ENCODE assay signal across 1 cellular context in genomic region chr21:33383056-33383888, GRCh38.
TF ChIP-seq lines count a peak whose summit lies in the region.

No MANE protein-coding gene starts in this region.

TF ChIP-seq in HepG2, 621 proteins besides CTCF, POLR2A, EP300 and RAD21 (continued from another document and continues in another):
- TF ChIP-seq CBX5 (CRISPR knock-in tag; IDR thresholded peaks at IDR 0.05; ENCODE audit: borderline replicate concordance) (peak; percentile 45; the same call in 1 of the 2 replicates), ZNF160 (CRISPR knock-in tag; IDR thresholded peaks at IDR 0.05) (no peak), MZF1 (CRISPR knock-in tag; IDR thresholded peaks at IDR 0.05; ENCODE audit: borderline replicate concordance) (0 out of 2 replicates have a peak, but pooled peaks have one; percentile 65), ZNF800 (CRISPR knock-in tag; IDR thresholded peaks at IDR 0.05) (0 out of 2 replicates have a peak, but pooled peaks have one; percentile 19), ZFP62 (CRISPR knock-in tag; IDR thresholded peaks at IDR 0.05) (no peak), ZNF710 (CRISPR knock-in tag; IDR thresholded peaks at IDR 0.05; ENCODE audit: borderline replicate concordance) (0 out of 2 replicates have a peak, but pooled peaks have one; percentile 30), ZFP36L1 (CRISPR knock-in tag; IDR thresholded peaks at IDR 0.05) (no peak), ZNF597 (CRISPR knock-in tag; IDR thresholded peaks at IDR 0.05) (no peak), SPEN (CRISPR knock-in tag; IDR thresholded peaks at IDR 0.05; ENCODE audit: low read depth) (no peak), PBX3 (CRISPR knock-in tag; IDR thresholded peaks at IDR 0.05; ENCODE audit: borderline replicate concordance) (no peak), ZSCAN30 (CRISPR knock-in tag; IDR thresholded peaks at IDR 0.05) (no peak), MAFG (CRISPR knock-in tag; IDR thresholded peaks at IDR 0.05) (no peak), ZMAT3 (CRISPR knock-in tag; conservative IDR thresholded peaks at IDR 0.05) (no peak; the same call in 1 of the 2 replicates), PAX8 (CRISPR knock-in tag; IDR thresholded peaks at IDR 0.05; ENCODE audit: borderline replicate concordance) (no peak), ZNF644 (CRISPR knock-in tag; IDR thresholded peaks at IDR 0.05; ENCODE audit: low read depth) (peak; percentile 44; the same call in 1 of the 2 replicates), CEBPB (IDR thresholded peaks at IDR 0.05; ENCODE audit: borderline replicate concordance, low read depth, low read length) (no peak; the same call in 1 of the 2 replicates), ZBTB10 (CRISPR knock-in tag; IDR thresholded peaks at IDR 0.05; ENCODE audit: borderline replicate concordance) (peak; percentile 45; the same call in 1 of the 2 replicates), IKZF5 (CRISPR knock-in tag; IDR thresholded peaks at IDR 0.05) (peak; percentile 34; the same call in 1 of the 2 replicates), PLRG1 (conservative IDR thresholded peaks at IDR 0.05) (no peak), DDIT3 (CRISPR knock-in tag; IDR thresholded peaks at IDR 0.05) (no peak), ZC3H13 (CRISPR knock-in tag; IDR thresholded peaks at IDR 0.05) (0 out of 2 replicates have a peak, but pooled peaks have one; percentile 67), RNF2 (conservative IDR thresholded peaks at IDR 0.05; ENCODE audit: low read depth) (peak; percentile 62; the same call in 1 of the 2 replicates), ZNF616 (CRISPR knock-in tag; IDR thresholded peaks at IDR 0.05; ENCODE audit: low read depth) (no peak; the same call in 1 of the 2 replicates), AFF4 (CRISPR knock-in tag; IDR thresholded peaks at IDR 0.05) (no peak), ZNF687 (CRISPR knock-in tag; IDR thresholded peaks at IDR 0.05) (peak; percentile 93), ZSCAN22 (CRISPR knock-in tag; IDR thresholded peaks at IDR 0.05) (0 out of 2 replicates have a peak, but pooled peaks have one; percentile 23), TOE1 (CRISPR knock-in tag; IDR thresholded peaks at IDR 0.05) (no peak), NR2F1 (CRISPR knock-in tag; IDR thresholded peaks at IDR 0.05) (peak; percentile 93 to 95), E2F2 (CRISPR knock-in tag; IDR thresholded peaks at IDR 0.05; ENCODE audit: borderline replicate concordance) (no peak), ISX (CRISPR knock-in tag; conservative IDR thresholded peaks at IDR 0.05) (no peak), ZNF816 (CRISPR knock-in tag; IDR thresholded peaks at IDR 0.05; ENCODE audit: borderline replicate concordance) (no peak), SRF (IDR thresholded peaks at IDR 0.05; ENCODE audit: low read depth, low read length) (no peak), ZNF205 (CRISPR knock-in tag; IDR thresholded peaks at IDR 0.05) (peak; percentile 78; the same call in 1 of the 2 replicates), U2AF1 (optimal IDR thresholded peaks at IDR 0.05; ENCODE audit: low read depth, low read length) (no peak), HOMEZ (CRISPR knock-in tag; IDR thresholded peaks at IDR 0.05; ENCODE audit: low read depth) (no peak), RFX5 (IDR thresholded peaks at IDR 0.05; ENCODE audit: low read depth, low read length) (no peak)
